In the genomic region with DNA sequence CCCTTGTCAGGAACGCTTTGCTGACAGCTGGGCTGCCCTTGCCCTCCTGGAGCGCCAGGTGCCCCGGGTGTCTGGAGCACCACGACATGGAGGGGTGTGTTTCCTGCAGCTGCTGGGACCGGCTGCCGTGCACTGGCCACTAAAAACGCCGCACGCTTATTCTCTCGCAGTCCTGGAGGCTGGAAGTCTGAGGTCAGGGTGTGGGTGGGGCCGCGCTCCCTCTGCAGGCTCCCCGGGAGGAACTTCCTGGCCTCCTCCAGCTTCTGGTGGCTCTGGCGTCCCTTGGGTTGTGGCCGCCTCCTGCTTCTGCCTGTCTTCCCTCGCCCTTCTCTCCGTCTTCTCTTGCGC, we compare ENCODE assay signal across 18 cellular contexts. TPM values are rescaled to one million over a fixed set of nuclear protein-coding genes. Genes with fewer than 3 reads are reported as not detected.
DNase-seq lines count a peak whose midpoint lies in the region; ATAC-seq and TF ChIP-seq lines count a peak whose summit lies in the region.
"Had no signal": no experiment of that assay in that cellular context is flagged by ENCODE, and none has a peak within 500 bp of the region (broad histone marks: within the 10 kb centered on the region; RNA-seq: fewer than 3 reads in every experiment).

No MANE protein-coding gene starts in this region.

- H3K36me3 Mint-ChIP-seq in neural crest cell (ENCODE audit: low read depth), result no peaks in the 10 kb centered on the region
- H3K36me3 Mint-ChIP-seq in activated CD8-positive, alpha-beta memory T cell treated with anti-CD3 and anti-CD28 coated beads, Interleukin-2, amount 10 ng/mL, durations not matched to agents 7 days and 5 days, result no peaks in the 10 kb centered on the region
- H3K36me3 Mint-ChIP-seq in Calu3 (ENCODE audit: insufficient read depth, unreplicated experiment), result peaks cover 6% of the 10 kb centered on the region

- no peaks in the 10 kb centered on the region for H3K36me3 ChIP-seq in brain microvascular endothelial cell (replicated peaks)
- H3K36me3 ChIP-seq: left ventricle myocardium inferior had no signal

- DNase-seq in DMS53 (lab: John Stamatoyannopoulos, UW), result peak; percentile 86
- peak; percentile 51 for DNase-seq in NCI-H510A (lab: John Stamatoyannopoulos, UW)
- DNase-seq in brain microvascular endothelial cell, result peak; percentile 57
- no peak for DNase-seq in neural crest cell (ENCODE audit: low read depth, low spot score)
- DNase-seq in activated CD8-positive, alpha-beta memory T cell treated with anti-CD3 and anti-CD28 coated beads, Interleukin-2, amount 10 ng/mL, durations not matched to agents 7 days and 5 days, result no peak
- DNase-seq in LoVo (ENCODE audit: low spot score), result no peak
- no peak for DNase-seq in Calu3
- DNase-seq: activated CD4-positive, CD25-positive, alpha-beta regulatory T cell; activated naive CD4-positive, alpha-beta T cell treated with anti-CD3 and anti-CD28 coated beads for 36 hours; DMS79; effector CD4-positive, alpha-beta T cell; left ventricle myocardium inferior; naive thymus-derived CD8-positive, alpha-beta T cell; NCI-H2081 treated with DMSO at 0.1 percent for 48 hours; NCI-H69; retina; stimulated activated CD4-positive, alpha-beta T cell treated with anti-CD3 and anti-CD28 coated beads, Interleukin-1b, Interleukin-23, amount 100 ng/mL, for 48 hours had no signal

- H3K27me3 Mint-ChIP-seq in neural crest cell (ENCODE audit: low read depth), result peaks cover 16% of the 10 kb centered on the region
- H3K27me3 Mint-ChIP-seq in activated CD8-positive, alpha-beta memory T cell treated with anti-CD3 and anti-CD28 coated beads, Interleukin-2, amount 10 ng/mL, durations not matched to agents 7 days and 5 days, result peaks cover 10% of the 10 kb centered on the region
- peaks cover 12% of the 10 kb centered on the region for H3K27me3 Mint-ChIP-seq in Calu3 (ENCODE audit: unreplicated experiment)

- H3K4me3 Mint-ChIP-seq in neural crest cell, result peak overlapping the region; percentile 49
- no peak overlapping the region for H3K4me3 Mint-ChIP-seq in activated CD8-positive, alpha-beta memory T cell treated with anti-CD3 and anti-CD28 coated beads, Interleukin-2, amount 10 ng/mL, durations not matched to agents 7 days and 5 days
- H3K4me3 Mint-ChIP-seq in Calu3 (ENCODE audit: low read depth, unreplicated experiment), result no peak overlapping the region
- H3K4me3 Mint-ChIP-seq: activated naive CD4-positive, alpha-beta T cell treated with anti-CD3 and anti-CD28 coated beads for 36 hours; naive thymus-derived CD8-positive, alpha-beta T cell had no signal

- in situ Hi-C loops in brain microvascular endothelial cell (cut with HindIII; ENCODE audit: low pct_ligation_motif_present, low sequenced_read_pairs), result no loop called here

- TF ChIP-seq CTCF in brain microvascular endothelial cell (IDR thresholded peaks at IDR 0.05; ENCODE audit: low read depth, low read length, missing control alignments) (peak; percentile 1), neural crest cell (conservative IDR thresholded peaks at IDR 0.05) (no peak), Calu3 (IDR thresholded peaks at IDR 0.05; ENCODE audit: unreplicated experiment) (no peak)

- ATAC-seq in GM18870 (IDR thresholded peaks at IDR 0.05; ENCODE audit: unreplicated experiment), result no peak
- ATAC-seq in activated CD8-positive, alpha-beta memory T cell treated with anti-CD3 and anti-CD28 coated beads, Interleukin-2, amount 10 ng/mL, durations not matched to agents 7 days and 5 days, result no peak
- ATAC-seq: naive thymus-derived CD8-positive, alpha-beta T cell had no signal

- H3K9me3 Mint-ChIP-seq in neural crest cell (no peaks in the 10 kb centered on the region), Calu3 (ENCODE audit: low read depth, unreplicated experiment) (no peaks in the 10 kb centered on the region)
- H3K9me3 Mint-ChIP-seq in activated CD8-positive, alpha-beta memory T cell treated with anti-CD3 and anti-CD28 coated beads, Interleukin-2, amount 10 ng/mL, durations not matched to agents 7 days and 5 days (ENCODE audit: low read depth), result no peaks in the 10 kb centered on the region
- H3K9me3 Mint-ChIP-seq: activated naive CD4-positive, alpha-beta T cell treated with anti-CD3 and anti-CD28 coated beads for 36 hours; naive thymus-derived CD8-positive, alpha-beta T cell had no signal

- CTCF ChIA-PET in activated CD8-positive, alpha-beta memory T cell treated with anti-CD3 and anti-CD28 coated beads, Interleukin-2, amount 10 ng/mL, durations not matched to agents 7 days and 5 days (lab: Charles Lee), result interaction anchor here (0.9 to 1.2 kb wide), 2 partner anchors 32 to 67 kb away, joined by 3 to 4 read pairs; no protein-coding TSS in a partner anchor
- CTCF ChIA-PET in Calu3 (lab: Charles Lee), result no interaction called here

- intact Hi-C loops in Calu3 (cut with micrococcal nuclease; ENCODE audit: unreplicated experiment), result no loop called here

- no TSS peak for BruUV-seq in Calu3 (replicated peaks; lab: Mats Ljungman, UMichigan)

- H3K27ac ChIP-seq in brain microvascular endothelial cell, result peak overlapping the region; percentile 33
- H3K27ac ChIP-seq: left ventricle myocardium inferior had no signal

- H3K27me3 ChIP-seq in brain microvascular endothelial cell (replicated peaks), result no peaks in the 10 kb centered on the region

- H3K4me3 ChIP-seq in brain microvascular endothelial cell (ENCODE audit: low read depth, low read length), result no peak overlapping the region
- H3K4me3 ChIP-seq: left ventricle myocardium inferior had no signal

- H3K27ac Mint-ChIP-seq in neural crest cell (ENCODE audit: unreplicated experiment) (peak overlapping the region; percentile 96), Calu3 (ENCODE audit: unreplicated experiment) (no peak overlapping the region)
- no peak overlapping the region for H3K27ac Mint-ChIP-seq in activated CD8-positive, alpha-beta memory T cell treated with anti-CD3 and anti-CD28 coated beads, Interleukin-2, amount 10 ng/mL, durations not matched to agents 7 days and 5 days
- H3K27ac Mint-ChIP-seq: activated naive CD4-positive, alpha-beta T cell treated with anti-CD3 and anti-CD28 coated beads for 36 hours had no signal

- H3K4me1 Mint-ChIP-seq in neural crest cell (peaks cover 10% of the 10 kb centered on the region), Calu3 (ENCODE audit: low read depth, unreplicated experiment) (no peaks in the 10 kb centered on the region)
- H3K4me1 Mint-ChIP-seq in activated CD8-positive, alpha-beta memory T cell treated with anti-CD3 and anti-CD28 coated beads, Interleukin-2, amount 10 ng/mL, durations not matched to agents 7 days and 5 days, result no peaks in the 10 kb centered on the region

RNA-seq across cellular contexts. Expression of gene PLCH2, which starts 28.0 kb away (rescaled TPM):
- total RNA-seq in neural crest cell (0.37 and 0.59 TPM in 2 replicates), Calu3 (2022) (3.1 and 4.1 TPM in 2 replicates)
- 10 to 100 TPM in 1 of 2 experiments, 1 to 10 TPM in 1; 6.5 to 13.5 TPM for total RNA-seq in activated CD8-positive, alpha-beta memory T cell treated with anti-CD3 and anti-CD28 coated beads, Interleukin-2, amount 10 ng/mL, durations not matched to agents 7 days and 5 days

RNA-seq across cellular contexts. Expression of gene PEX10, which starts 35.7 kb away (rescaled TPM):
- total RNA-seq in neural crest cell, result 31.2 and 31.9 TPM in 2 replicates
- 10 to 100 TPM in 1 of 2 experiments, 1 to 10 TPM in 1; 8.7 to 12.3 TPM for total RNA-seq in activated CD8-positive, alpha-beta memory T cell treated with anti-CD3 and anti-CD28 coated beads, Interleukin-2, amount 10 ng/mL, durations not matched to agents 7 days and 5 days
- total RNA-seq in Calu3 (2022), result 22.3 and 24.0 TPM in 2 replicates

RNA-seq across cellular contexts. Expression of gene RER1, which starts 56.4 kb away (rescaled TPM):
- total RNA-seq in neural crest cell, result 108 and 111 TPM in 2 replicates
- 100 to 1,000 TPM; 146 to 174 TPM for total RNA-seq in activated CD8-positive, alpha-beta memory T cell treated with anti-CD3 and anti-CD28 coated beads, Interleukin-2, amount 10 ng/mL, durations not matched to agents 7 days and 5 days
- 118 and 120 TPM in 2 replicates for total RNA-seq in Calu3 (2022)

RNA-seq across cellular contexts. Expression of gene MORN1, which starts 56.7 kb away (rescaled TPM):
- 23.7 and 24.4 TPM in 2 replicates for total RNA-seq in neural crest cell
- total RNA-seq in activated CD8-positive, alpha-beta memory T cell treated with anti-CD3 and anti-CD28 coated beads, Interleukin-2, amount 10 ng/mL, durations not matched to agents 7 days and 5 days, result 1 to 10 TPM; 8.0 to 8.5 TPM
- 23.2 and 25.9 TPM in 2 replicates for total RNA-seq in Calu3 (2022)

Comparison
In these comparisons a context has a peak if more than half of its experiments do, and no peak if none do; other contexts are left out.
1. DNase-seq: peak in DMS53 (single experiment), NCI-H510A (single experiment) and brain microvascular endothelial cell (single experiment); none in neural crest cell (single experiment), activated CD8-positive, alpha-beta memory T cell treated with anti-CD3 and anti-CD28 coated beads, Interleukin-2, amount 10 ng/mL, durations not matched to agents 7 days and 5 days (single experiment), LoVo (single experiment) and Calu3 (single experiment).